Comparison of ENCODE assay signal across 8 cellular contexts in genomic region chr1:52002038-52002917, GRCh38. TPM values are rescaled to one million over a fixed set of nuclear protein-coding genes. Genes with fewer than 3 reads are reported as not detected.
DNase-seq lines count a peak whose midpoint lies in the region; ATAC-seq and TF ChIP-seq lines count a peak whose summit lies in the region.

No MANE protein-coding gene starts in this region.

- H3K36me3 ChIP-seq in lower lobe of right lung, result no peaks in the 10 kb centered on the region
- H3K36me3 ChIP-seq in stomach, result no peaks in the 10 kb centered on the region

- TF ChIP-seq CTCF in AG04449 (IDR thresholded peaks at IDR 0.05; ENCODE audit: insufficient read depth, low read length, missing control alignments) (peak; percentile 83), GM12874 (IDR thresholded peaks at IDR 0.05; ENCODE audit: insufficient read depth, low read depth, low read length) (peak; percentile 80), lower lobe of right lung (IDR thresholded peaks at IDR 0.05) (peak; percentile 93), stomach (IDR thresholded peaks at IDR 0.05) (peak in 5 of 7 experiments; percentile 71 to 95 (median 91))

- H3K27me3 Mint-ChIP-seq in T-helper 2 cell treated with Interferon-gamma antibody and Interleukin-4, amounts not matched to agents 5 μg/mL and 100 μg/mL, for 36 hours (ENCODE audit: low read depth), result peaks cover 18% of the 10 kb centered on the region

- no peak overlapping the region for H3K27ac Mint-ChIP-seq in T-helper 2 cell treated with Interferon-gamma antibody and Interleukin-4, amounts not matched to agents 5 μg/mL and 100 μg/mL, for 36 hours

- no peak overlapping the region for H3K27ac ChIP-seq in lower lobe of right lung
- H3K27ac ChIP-seq in stomach, result no peak overlapping the region

- DNase-seq in AG04449 (ENCODE audit: low read depth, low spot score) (peak; percentile 70), NCI-H2107 (lab: John Stamatoyannopoulos, UW) (peak; percentile 84), dermis blood vessel endothelial cell (peak; percentile 96), lower lobe of right lung (no peak), stomach (no peak)
- peak; percentile 37 for DNase-seq in T-helper 2 cell treated with Interferon-gamma antibody and Interleukin-4, amounts not matched to agents 5 μg/mL and 100 μg/mL, for 36 hours (ENCODE audit: low spot score)

- CTCF ChIA-PET in AG04449 (lab: Yijun Ruan, JAX), result interaction anchor here (0.6 to 6.6 kb wide), 21 partner anchors 9 to 194 kb away, joined by 3 to 63 read pairs (median 3); partner anchors contain the start of gene RAB3B

- H3K9me3 Mint-ChIP-seq in T-helper 2 cell treated with Interferon-gamma antibody and Interleukin-4, amounts not matched to agents 5 μg/mL and 100 μg/mL, for 36 hours, result no peaks in the 10 kb centered on the region

- ATAC-seq in HG03095 (IDR thresholded peaks at IDR 0.05; ENCODE audit: unreplicated experiment), result peak; percentile 79
- peak; percentile 95 to 96 for ATAC-seq in lower lobe of right lung

- intact Hi-C loops in lower lobe of right lung (cut with DNase I), result no loop called here
- intact Hi-C loops in stomach (cut with DNase I; ENCODE audit: low total_unique reads), result no loop called here

- no peaks in the 10 kb centered on the region for H3K4me1 Mint-ChIP-seq in T-helper 2 cell treated with Interferon-gamma antibody and Interleukin-4, amounts not matched to agents 5 μg/mL and 100 μg/mL, for 36 hours (ENCODE audit: low read depth)

- no peak overlapping the region for H3K4me3 ChIP-seq in AG04449 (ENCODE audit: low read depth, low read length)
- H3K4me3 ChIP-seq in lower lobe of right lung, result no peak overlapping the region
- no peak overlapping the region for H3K4me3 ChIP-seq in stomach

- H3K4me1 ChIP-seq in lower lobe of right lung, result no peaks in the 10 kb centered on the region
- H3K4me1 ChIP-seq in stomach, result no peaks in the 10 kb centered on the region

- 47 to 51% (median 48%) methylated on average over 9 of the region's 9 CpGs for whole genome bisulfite sequencing in stomach, 5 donors

- POLR2A ChIA-PET in AG04449 (lab: Yijun Ruan, JAX), result no interaction called here

- no peaks in the 10 kb centered on the region for H3K36me3 Mint-ChIP-seq in T-helper 2 cell treated with Interferon-gamma antibody and Interleukin-4, amounts not matched to agents 5 μg/mL and 100 μg/mL, for 36 hours (ENCODE audit: low read depth)

- no peak for TF ChIP-seq EP300 in stomach (IDR thresholded peaks at IDR 0.05)

- TF ChIP-seq POLR2A in stomach (IDR thresholded peaks at IDR 0.05), result no peak

- H3K27me3 ChIP-seq in lower lobe of right lung (ENCODE audit: low read depth) (peaks cover 2% of the 10 kb centered on the region), stomach (peaks cover 0 to 23% (median 0%) of the 10 kb centered on the region in 3 donors)

- H3K9me3 ChIP-seq in lower lobe of right lung (no peaks in the 10 kb centered on the region), stomach (no peaks in the 10 kb centered on the region)

- no peak overlapping the region for H3K4me3 Mint-ChIP-seq in T-helper 2 cell treated with Interferon-gamma antibody and Interleukin-4, amounts not matched to agents 5 μg/mL and 100 μg/mL, for 36 hours

RNA-seq across cellular contexts. Expression of gene RAB3B, which starts 11.8 kb away (rescaled TPM):
- 1.0 and 5.4 TPM in 2 replicates for total RNA-seq in dermis blood vessel endothelial cell
- 0.06 TPM for total RNA-seq in lower lobe of right lung
- total RNA-seq in stomach, result 1 to 10 TPM in 2 of 5 donors, under 1 TPM in 3; under 0.01 to 2.2 (median 0.14) TPM
- under 1 TPM in 2 of 3 donors, not detected in 1; 0.13 to 0.31 TPM for polyA plus RNA-seq in stomach

RNA-seq across cellular contexts. Expression of gene KTI12, which starts 31.3 kb away (rescaled TPM):
- total RNA-seq in dermis blood vessel endothelial cell (12.8 and 14.1 TPM in 2 replicates), lower lobe of right lung (8.6 TPM), stomach (10 to 100 TPM in 2 of 5 donors, 1 to 10 TPM in 3; 4.2 to 15.4 (median 7.0) TPM)
- polyA plus RNA-seq in stomach, result 1 to 10 TPM; 5.7 to 8.4 (median 7.5) TPM

RNA-seq across cellular contexts. Expression of gene TXNDC12, which starts 52.7 kb away (rescaled TPM):
- total RNA-seq in dermis blood vessel endothelial cell, result 23.0 and 37.8 TPM in 2 replicates
- total RNA-seq in lower lobe of right lung, result 55.5 TPM
- 10 to 100 TPM; 18.7 to 51.6 (median 44.2) TPM for total RNA-seq in stomach
- polyA plus RNA-seq in stomach, result 10 to 100 TPM; 12.5 to 23.2 (median 14.0) TPM

RNA-seq across cellular contexts. Expression of gene BTF3L4, which starts 53.8 kb away (rescaled TPM):
- 30.7 and 43.9 TPM in 2 replicates for total RNA-seq in dermis blood vessel endothelial cell
- total RNA-seq in lower lobe of right lung, result 33.8 TPM
- 100 to 1,000 TPM in 1 of 5 donors, 10 to 100 TPM in 3, 1 to 10 TPM in 1; 6.7 to 287 (median 39.7) TPM for total RNA-seq in stomach
- polyA plus RNA-seq in stomach, result 10 to 100 TPM; 35.8 to 49.6 (median 42.7) TPM

Comparison
In these comparisons a context has a peak if more than half of its experiments do, and no peak if none do; other contexts are left out.
1. DNase-seq: peak in AG04449 (single experiment), NCI-H2107 (single experiment), T-helper 2 cell treated with Interferon-gamma antibody and Interleukin-4, amounts not matched to agents 5 μg/mL and 100 μg/mL, for 36 hours (single experiment) and dermis blood vessel endothelial cell (single experiment); none in lower lobe of right lung (single experiment) and stomach (single experiment).
2. Peak in every context shown above with its lines, with median percentiles within 50 percentile points of each other: CTCF ChIP-seq.